12 cellular contexts compared by ENCODE assay signal in the genomic region with DNA sequence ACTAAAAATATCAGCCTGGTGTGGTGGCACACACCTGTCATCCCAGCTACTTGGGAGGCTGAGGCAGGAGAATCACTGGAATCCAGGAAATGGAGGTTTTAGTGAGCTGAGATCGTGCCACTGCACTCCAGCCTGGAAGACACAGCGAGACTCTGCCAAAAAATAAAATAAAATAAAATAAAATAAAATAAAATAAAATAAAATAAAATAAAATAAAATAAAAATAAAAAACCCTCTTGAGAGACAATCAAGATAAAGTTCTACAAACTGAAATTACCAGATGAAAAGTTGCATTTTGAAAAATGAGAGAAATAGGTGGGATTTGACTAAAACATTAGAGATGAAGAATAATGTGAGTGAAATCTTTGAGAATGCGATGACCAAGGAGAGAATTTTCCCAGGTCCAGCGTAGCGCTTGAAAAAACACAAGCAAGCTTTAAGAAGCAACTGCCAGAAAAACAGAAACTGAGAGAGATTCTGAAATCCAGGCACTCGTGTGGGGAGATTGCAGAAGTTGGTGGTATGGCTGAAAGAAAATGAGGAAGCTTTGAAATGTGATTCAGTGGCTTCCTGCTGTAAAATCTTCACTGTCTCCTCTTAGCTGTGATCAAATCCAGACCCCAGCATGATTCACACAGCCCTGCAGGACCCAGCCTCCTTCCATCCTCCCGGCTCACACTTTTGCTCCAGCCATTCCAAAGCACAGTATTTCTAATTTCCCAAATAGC. TPM values are rescaled to one million over a fixed set of nuclear protein-coding genes. Genes with fewer than 3 reads are reported as not detected.
DNase-seq lines count a peak whose midpoint lies in the region; ATAC-seq, FAIRE-seq and TF ChIP-seq lines count a peak whose summit lies in the region.
"Had no signal": no experiment of that assay in that cellular context is flagged by ENCODE, and none has a peak within 500 bp of the region (broad histone marks: within the 10 kb centered on the region; RNA-seq: fewer than 3 reads in every experiment).

No MANE protein-coding gene starts in this region.

- CTCF ChIA-PET in activated B cell treated with CpG ODN at 0.5 μM for 24 hours (lab: Charles Lee), result interaction anchor here (0.6 to 1.4 kb wide), 3 partner anchors 16 to 437 kb away, joined by 3 to 8 read pairs (median 4); no protein-coding TSS in a partner anchor

- H3K27ac Mint-ChIP-seq in activated B cell treated with CpG ODN at 0.5 μM for 24 hours, result peak overlapping the region; percentile 65

- peak overlapping the region; percentile 44 to 90 (median 69) for H3K9ac ChIP-seq in BLaER1 treated with 17β-estradiol and CSF1 and Interleukin-3, amounts not matched to agents 10 nM and 100 nM
- no peak overlapping the region for H3K9ac ChIP-seq in Karpas-422 (ENCODE audit: low read length)

- ATAC-seq in activated B cell treated with CpG ODN at 0.5 μM for 24 hours (ENCODE audit: low read depth) (peak; percentile 83), GM19452 (IDR thresholded peaks at IDR 0.05; ENCODE audit: unreplicated experiment) (no peak), HG02870 (IDR thresholded peaks at IDR 0.05; ENCODE audit: unreplicated experiment) (no peak)

- FAIRE-seq in GM12892 (lab: Jason Lieb, UNC), result no peak

- H3K27me3 Mint-ChIP-seq in activated B cell treated with CpG ODN at 0.5 μM for 24 hours, result peaks cover 3% of the 10 kb centered on the region

- peaks cover 0 to 17% (median 0%) of the 10 kb centered on the region in 11 experiments; a peak in 6 of 22 replicates for H3K9me3 ChIP-seq in BLaER1 treated with 17β-estradiol and CSF1 and Interleukin-3, amounts not matched to agents 10 nM and 100 nM (replicated peaks in 1 of 11)
- H3K9me3 ChIP-seq in Karpas-422 (ENCODE audit: low read length) (no peaks in the 10 kb centered on the region), muscle layer of duodenum (ENCODE audit: control insufficient read depth in 1 of 2, low read length in 2 of 2) (no peaks in the 10 kb centered on the region)

- peak overlapping the region; percentile 77 to 96 (median 92) for H3K4me2 ChIP-seq in BLaER1 treated with 17β-estradiol and CSF1 and Interleukin-3, amounts not matched to agents 10 nM and 100 nM
- no peak overlapping the region for H3K4me2 ChIP-seq in Karpas-422 (ENCODE audit: low read depth, low read length, poor library complexity, severe bottlenecking)

- no peak for TF ChIP-seq POLR2A in GM12892 (IDR thresholded peaks at IDR 0.05; ENCODE audit: low read depth, low read length)

- no peaks in the 10 kb centered on the region for H3K9me3 Mint-ChIP-seq in activated B cell treated with CpG ODN at 0.5 μM for 24 hours

- no peaks in the 10 kb centered on the region for H4K20me1 ChIP-seq in BLaER1 treated with 17β-estradiol and CSF1 and Interleukin-3, amounts not matched to agents 10 nM and 100 nM
- no peaks in the 10 kb centered on the region for H4K20me1 ChIP-seq in Karpas-422 (ENCODE audit: insufficient read depth, low read depth, low read length)

- no peak for TF ChIP-seq CTCF in activated B cell treated with CpG ODN at 0.5 μM for 24 hours (IDR thresholded peaks at IDR 0.05)

- peaks cover 55 to 98% (median 79%) of the 10 kb centered on the region in 10 experiments for H3K4me1 ChIP-seq in BLaER1 treated with 17β-estradiol and CSF1 and Interleukin-3, amounts not matched to agents 10 nM and 100 nM
- H3K4me1 ChIP-seq in Karpas-422 (ENCODE audit: low read length) (peaks cover 5% of the 10 kb centered on the region), muscle layer of duodenum (ENCODE audit: control insufficient read depth in 1 of 2, insufficient read depth in 2 of 2, low read length in 2 of 2) (peaks cover 0 to 7% of the 10 kb centered on the region in 2 donors)

- peaks cover 50% of the 10 kb centered on the region for H3K4me1 Mint-ChIP-seq in activated B cell treated with CpG ODN at 0.5 μM for 24 hours

- no peaks in the 10 kb centered on the region; a peak in 3 of 22 replicates for H3K27me3 ChIP-seq in BLaER1 treated with 17β-estradiol and CSF1 and Interleukin-3, amounts not matched to agents 10 nM and 100 nM
- no peaks in the 10 kb centered on the region for H3K27me3 ChIP-seq in Karpas-422 (ENCODE audit: low read length)
- no peaks in the 10 kb centered on the region for H3K27me3 ChIP-seq in muscle layer of duodenum (ENCODE audit: low read depth, low read length)

- intact Hi-C loops in activated B cell treated with CpG ODN at 0.5 μM for 24 hours (cut with micrococcal nuclease), result loop anchor here (1.0 kb wide), 2 partner anchors 8 to 181 kb away; no protein-coding TSS in a partner anchor

- H3K36me3 ChIP-seq in BLaER1 treated with 17β-estradiol and CSF1 and Interleukin-3, amounts not matched to agents 10 nM and 100 nM, result peaks cover 0 to 60% (median 0%) of the 10 kb centered on the region in 11 experiments; a peak in 6 of 22 replicates
- no peaks in the 10 kb centered on the region for H3K36me3 ChIP-seq in Karpas-422 (ENCODE audit: insufficient read depth, low read length)
- no peaks in the 10 kb centered on the region for H3K36me3 ChIP-seq in muscle layer of duodenum (ENCODE audit: control insufficient read depth in 1 of 2, insufficient read depth in 2 of 2, low read length in 2 of 2)

- H3K27ac ChIP-seq in BLaER1 treated with 17β-estradiol and CSF1 and Interleukin-3, amounts not matched to agents 10 nM and 100 nM, result peak overlapping the region; percentile 67 to 99 (median 88)
- H3K27ac ChIP-seq in Karpas-422 (ENCODE audit: low read length) (no peak overlapping the region), muscle layer of duodenum (ENCODE audit: low read length) (no peak overlapping the region)

- POLR2A ChIA-PET in activated B cell treated with CpG ODN at 0.5 μM for 24 hours (lab: Charles Lee), result interaction anchor here (0.6 to 3.4 kb wide), 3 partner anchors 9 to 249 kb away, joined by 3 to 21 read pairs (median 6); no protein-coding TSS in a partner anchor

- no peaks in the 10 kb centered on the region for H3K36me3 Mint-ChIP-seq in activated B cell treated with CpG ODN at 0.5 μM for 24 hours (ENCODE audit: low read depth)

- H2AFZ ChIP-seq in Karpas-422 (ENCODE audit: low read length), result no peak overlapping the region

- no peaks in the 10 kb centered on the region for H3K9me2 ChIP-seq in Karpas-422 (replicated peaks; ENCODE audit: insufficient read depth, low read length)

- peak overlapping the region; percentile 62 for H3K4me3 Mint-ChIP-seq in activated B cell treated with CpG ODN at 0.5 μM for 24 hours

- peak overlapping the region in 3 of 10 experiments; percentile 14 to 46 (median 19); a peak in 5 of 20 replicates for H3K4me3 ChIP-seq in BLaER1 treated with 17β-estradiol and CSF1 and Interleukin-3, amounts not matched to agents 10 nM and 100 nM
- no peak overlapping the region for H3K4me3 ChIP-seq in Karpas-422 (ENCODE audit: low read length)
- peak overlapping the region; percentile 23 to 42 for H3K4me3 ChIP-seq in muscle layer of duodenum (ENCODE audit: low read depth in 1 of 2, low read length in 2 of 2)

- H3K79me2 ChIP-seq in Karpas-422 (ENCODE audit: low read length), result no peaks in the 10 kb centered on the region

- peak; percentile 61 for DNase-seq in Karpas-422
- DNase-seq in activated B cell treated with CpG ODN at 0.5 μM for 24 hours, result no peak
- no peak for DNase-seq in D341Med (ENCODE audit: low spot score)
- DNase-seq in GM12892 (ENCODE audit: insufficient read length), result no peak
- DNase-seq: activated CD4-positive, alpha-beta T cell treated with anti-CD3 and anti-CD28 coated beads, Interleukin-2, amount 50 U/mL, for 1 hour; DMS79; NCI-H524 had no signal

RNA-seq across cellular contexts. Expression of gene CD300E, which starts 8.1 kb away (rescaled TPM):
- not detected in 2 replicates for total RNA-seq in Karpas-422 (2014; rRNA removed; shearing (Covaris generic); ENCODE audit: low replicate concordance)
- total RNA-seq in activated B cell treated with CpG ODN at 0.5 μM for 24 hours, result 0.09 and 0.29 TPM in 2 replicates
- not detected for polyA plus RNA-seq in GM12892 (2012; ENCODE audit: missing spikeins)
- total RNA-seq: progenitor cell of endocrine pancreas had no signal

RNA-seq across cellular contexts. Expression of gene CD300LD, which starts 39.5 kb away (rescaled TPM):
- total RNA-seq in Karpas-422 (2014; rRNA removed; shearing (Covaris generic); ENCODE audit: low replicate concordance), result not detected in 2 replicates
- not detected in 2 replicates for total RNA-seq in activated B cell treated with CpG ODN at 0.5 μM for 24 hours
- not detected for polyA plus RNA-seq in GM12892 (2012; ENCODE audit: missing spikeins)
- total RNA-seq: progenitor cell of endocrine pancreas had no signal

Comparison
In these comparisons a context has a peak if more than half of its experiments do, and no peak if none do; other contexts are left out.
1. H3K27ac ChIP-seq: peak in BLaER1 treated with 17β-estradiol and CSF1 and Interleukin-3, amounts not matched to agents 10 nM and 100 nM (11 of 11); none in Karpas-422 (single experiment) and muscle layer of duodenum (single experiment).